ENCODE assay signal across 15 cellular contexts in genomic region chr2:121405233-121405632, GRCh38.
DNase-seq lines count a peak whose midpoint lies in the region; ATAC-seq and TF ChIP-seq lines count a peak whose summit lies in the region.
"Had no signal": no experiment of that assay in that cellular context is flagged by ENCODE, and none has a peak within 500 bp of the region (broad histone marks: within the 10 kb centered on the region; RNA-seq: fewer than 3 reads in every experiment).

No MANE protein-coding gene starts in this region.

- no peak overlapping the region for H3K4me3 Mint-ChIP-seq in endothelial cell (ENCODE audit: unreplicated experiment)
- H3K4me3 Mint-ChIP-seq: B cell; CD4-positive, alpha-beta T cell; CD8-positive, alpha-beta T cell had no signal

- no peak for TF ChIP-seq CTCF in endothelial cell (IDR thresholded peaks at IDR 0.05; ENCODE audit: unreplicated experiment)

- H3K27ac Mint-ChIP-seq in endothelial cell (ENCODE audit: unreplicated experiment), result peak overlapping the region; percentile 21
- H3K27ac Mint-ChIP-seq: B cell; CD4-positive, alpha-beta T cell; CD8-positive, alpha-beta T cell had no signal

- H3K4me1 Mint-ChIP-seq in endothelial cell (ENCODE audit: unreplicated experiment), result no peaks in the 10 kb centered on the region
- H3K4me1 Mint-ChIP-seq: B cell had no signal

- DNase-seq in NCI-H82 (lab: John Stamatoyannopoulos, UW) (peak; percentile 27), NCI-H82 treated with DMSO at 0.1 percent for 48 hours (lab: John Stamatoyannopoulos, UW; ENCODE audit: unreplicated experiment) (no peak), endothelial cell (ENCODE audit: low spot score) (no peak), left lobe of liver (ENCODE audit: low spot score) (no peak), 8988T (no peak), GF-D8 (lab: John Stamatoyannopoulos, UW) (no peak)
- DNase-seq: AML-193; Caco-2; Calu3; CD4-positive, alpha-beta T cell; CD8-positive, alpha-beta T cell; DMS79 treated with DMSO at 0.1 percent for 48 hours had no signal

- ATAC-seq in left lobe of liver, result peak; percentile 56
- ATAC-seq: A549; CD8-positive, alpha-beta T cell; GM12878 had no signal

- peaks cover 28% of the 10 kb centered on the region for H3K36me3 Mint-ChIP-seq in endothelial cell (ENCODE audit: low read depth, unreplicated experiment)

- no peaks in the 10 kb centered on the region for H3K9me3 Mint-ChIP-seq in endothelial cell (ENCODE audit: unreplicated experiment)
- H3K9me3 Mint-ChIP-seq: CD4-positive, alpha-beta T cell; CD8-positive, alpha-beta T cell had no signal

- peaks cover 4% of the 10 kb centered on the region for H3K27me3 Mint-ChIP-seq in endothelial cell (ENCODE audit: unreplicated experiment)
- H3K27me3 Mint-ChIP-seq: B cell; CD4-positive, alpha-beta T cell had no signal
